In the genomic region with DNA sequence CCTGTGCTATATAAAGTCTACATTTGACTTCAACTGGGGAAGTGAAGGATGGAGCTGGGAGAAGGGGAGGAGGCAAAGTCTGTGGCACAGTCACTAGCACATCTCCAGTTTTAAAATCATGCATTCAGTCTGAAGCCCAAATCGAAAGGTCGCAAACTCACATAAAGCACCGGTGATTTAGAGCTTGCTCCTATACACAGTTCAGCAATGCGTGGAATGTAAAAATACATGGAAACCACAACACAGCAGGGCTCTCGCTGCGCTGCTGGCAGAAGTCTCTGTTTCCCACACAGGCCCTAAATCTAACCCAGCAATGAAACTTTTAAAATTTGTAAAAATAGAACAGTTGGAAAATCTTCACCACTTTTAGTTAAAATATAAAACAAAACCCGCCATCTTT, we compare ENCODE assay signal across 16 cellular contexts.
DNase-seq lines count a peak whose midpoint lies in the region; ATAC-seq, FAIRE-seq and TF ChIP-seq lines count a peak whose summit lies in the region.
"Had no signal": no experiment of that assay in that cellular context is flagged by ENCODE, and none has a peak within 500 bp of the region (broad histone marks: within the 10 kb centered on the region; RNA-seq: fewer than 3 reads in every experiment).

No MANE protein-coding gene starts in this region.

- peak overlapping the region; percentile 38 for H3K27ac ChIP-seq in astrocyte (ENCODE audit: low read depth, low read length)

- H3K9me3 ChIP-seq in astrocyte (ENCODE audit: insufficient read depth, low read depth, low read length): no peaks in the 10 kb centered on the region

- no peaks in the 10 kb centered on the region for H3K36me3 Mint-ChIP-seq in astrocyte (ENCODE audit: low read depth, unreplicated experiment)
- peaks cover 0 to 1% of the 10 kb centered on the region in 2 donors for H3K36me3 Mint-ChIP-seq in activated T-cell treated with anti-CD3 and anti-CD28 coated beads, Interleukin-2, amount 50 U/mL, for 72 hours (ENCODE audit: insufficient read depth in 2 of 2)
- H3K36me3 Mint-ChIP-seq: activated CD8-positive, alpha-beta memory T cell treated with anti-CD3 and anti-CD28 coated beads, Interleukin-2, amount 10 ng/mL, durations not matched to agents 7 days and 5 days had no signal

- H3K9me3 Mint-ChIP-seq in astrocyte (ENCODE audit: unreplicated experiment): no peaks in the 10 kb centered on the region
- H3K9me3 Mint-ChIP-seq in activated T-cell treated with anti-CD3 and anti-CD28 coated beads, Interleukin-2, amount 50 U/mL, for 72 hours: peaks cover 2 to 3% of the 10 kb centered on the region in 2 donors

- peaks cover 3% of the 10 kb centered on the region for H3K27me3 Mint-ChIP-seq in astrocyte (ENCODE audit: low read depth, unreplicated experiment)
- peaks cover 26% of the 10 kb centered on the region for H3K27me3 Mint-ChIP-seq in activated T-cell treated with anti-CD3 and anti-CD28 coated beads, Interleukin-2, amount 50 U/mL, for 72 hours (ENCODE audit: low read depth)

- H3K27me3 ChIP-seq in astrocyte (ENCODE audit: insufficient read depth, low read length): no peaks in the 10 kb centered on the region

- peak; percentile 9 for FAIRE-seq in astrocyte (lab: Jason Lieb, UNC)

- H3K79me2 ChIP-seq in astrocyte (ENCODE audit: insufficient read depth, low read length): no peaks in the 10 kb centered on the region

- no peaks in the 10 kb centered on the region for H3K36me3 ChIP-seq in astrocyte (ENCODE audit: insufficient read depth, low read length)

- H2AFZ ChIP-seq in astrocyte (ENCODE audit: low read depth, low read length): no peak overlapping the region

- peak; percentile 69 for ATAC-seq in GM18505 (IDR thresholded peaks at IDR 0.05; ENCODE audit: unreplicated experiment)
- peak; percentile 55 for ATAC-seq in HG02642 (IDR thresholded peaks at IDR 0.05; ENCODE audit: poor library complexity, unreplicated experiment)
- ATAC-seq in activated T-cell treated with anti-CD3 and anti-CD28 coated beads, Interleukin-2, amount 50 U/mL, for 72 hours (replicated peaks in 1 of 2): no peak
- ATAC-seq: activated CD8-positive, alpha-beta memory T cell treated with anti-CD3 and anti-CD28 coated beads, Interleukin-2, amount 10 ng/mL, durations not matched to agents 7 days and 5 days had no signal

- H3K4me1 Mint-ChIP-seq in astrocyte (ENCODE audit: low read depth, unreplicated experiment): peaks cover 17% of the 10 kb centered on the region
- H3K4me1 Mint-ChIP-seq in activated T-cell treated with anti-CD3 and anti-CD28 coated beads, Interleukin-2, amount 50 U/mL, for 72 hours (ENCODE audit: low read depth): peaks cover 8% of the 10 kb centered on the region
- H3K4me1 Mint-ChIP-seq: activated CD8-positive, alpha-beta memory T cell treated with anti-CD3 and anti-CD28 coated beads, Interleukin-2, amount 10 ng/mL, durations not matched to agents 7 days and 5 days had no signal

- H3K4me3 ChIP-seq in astrocyte (ENCODE audit: insufficient read depth, low read depth, low read length): no peak overlapping the region
- H3K4me3 ChIP-seq: smooth muscle cell had no signal

- peak; percentile 65 for DNase-seq in astrocyte (ENCODE audit: low read depth)
- peak; percentile 55 for DNase-seq in non-pigmented ciliary epithelial cell (ENCODE audit: low read depth)
- no peak for DNase-seq in activated T-cell treated with anti-CD3 and anti-CD28 coated beads, Interleukin-2, amount 50 U/mL, for 72 hours
- no peak for DNase-seq in NCI-H2171 (lab: John Stamatoyannopoulos, UW)
- no peak for DNase-seq in erythroblast (lab: John Stamatoyannopoulos, UW)
- no peak for DNase-seq in NCI-H1092 (lab: John Stamatoyannopoulos, UW)
- DNase-seq: activated CD8-positive, alpha-beta memory T cell treated with anti-CD3 and anti-CD28 coated beads, Interleukin-2, amount 10 ng/mL, durations not matched to agents 7 days and 5 days; aorta; COR-L47; foreskin fibroblast; NCI-H524; stimulated activated naive CD4-positive, alpha-beta T cell; T-helper 1 cell had no signal

- H3K9ac ChIP-seq in astrocyte (ENCODE audit: low read length): peak overlapping the region; percentile 21

- peaks cover 13% of the 10 kb centered on the region for H3K4me1 ChIP-seq in astrocyte (ENCODE audit: insufficient read depth, low read length)

- no peak overlapping the region for H3K4me3 Mint-ChIP-seq in astrocyte (ENCODE audit: unreplicated experiment)
- no peak overlapping the region for H3K4me3 Mint-ChIP-seq in activated T-cell treated with anti-CD3 and anti-CD28 coated beads, Interleukin-2, amount 50 U/mL, for 72 hours
- H3K4me3 Mint-ChIP-seq: activated CD8-positive, alpha-beta memory T cell treated with anti-CD3 and anti-CD28 coated beads, Interleukin-2, amount 10 ng/mL, durations not matched to agents 7 days and 5 days had no signal

- TF ChIP-seq POLR2A in GM18505 (IDR thresholded peaks at IDR 0.05; ENCODE audit: borderline replicate concordance, extremely low read depth, insufficient read depth, insufficient read length): no peak
- no peak for TF ChIP-seq POLR2A in erythroblast (IDR thresholded peaks at IDR 0.05; ENCODE audit: low read length)

- TF ChIP-seq CTCF in astrocyte (IDR thresholded peaks at IDR 0.05; ENCODE audit: insufficient read depth, low read depth, low read length): no peak

- peak overlapping the region; percentile 65 for H3K4me2 ChIP-seq in astrocyte (ENCODE audit: low read length)
- H3K4me2 ChIP-seq: smooth muscle cell had no signal

- peak overlapping the region; percentile 42 for H3K27ac Mint-ChIP-seq in astrocyte (ENCODE audit: unreplicated experiment)
- H3K27ac Mint-ChIP-seq in activated T-cell treated with anti-CD3 and anti-CD28 coated beads, Interleukin-2, amount 50 U/mL, for 72 hours: no peak overlapping the region
- H3K27ac Mint-ChIP-seq: activated CD8-positive, alpha-beta memory T cell treated with anti-CD3 and anti-CD28 coated beads, Interleukin-2, amount 10 ng/mL, durations not matched to agents 7 days and 5 days had no signal

- no peaks in the 10 kb centered on the region for H4K20me1 ChIP-seq in astrocyte (ENCODE audit: insufficient read depth, low read length)

Comparison
In these comparisons a context has a peak if more than half of its experiments do, and no peak if none do; other contexts are left out.
1. ATAC-seq: peak in GM18505 (single experiment) and HG02642 (single experiment); none in activated T-cell treated with anti-CD3 and anti-CD28 coated beads, Interleukin-2, amount 50 U/mL, for 72 hours (0 of 2).
2. DNase-seq: peak in astrocyte (single experiment) and non-pigmented ciliary epithelial cell (single experiment); none in activated T-cell treated with anti-CD3 and anti-CD28 coated beads, Interleukin-2, amount 50 U/mL, for 72 hours (0 of 2), NCI-H2171 (single experiment), erythroblast (0 of 2) and NCI-H1092 (single experiment).